ENCODE assay signal across 26 cellular contexts in genomic region chr2:11521730-11522129, GRCh38.
"Had no signal": no experiment of that assay in that cellular context is flagged by ENCODE, and none has a peak within 500 bp of the region (broad histone marks: within the 10 kb centered on the region; RNA-seq: fewer than 3 reads in every experiment).

No MANE protein-coding gene starts in this region.

- ATAC-seq: activated CD4-positive, alpha-beta T cell treated with anti-CD3 and anti-CD28 coated beads for 36 hours; activated CD8-positive, alpha-beta T cell treated with anti-CD3 and anti-CD28 coated beads, Interleukin-2, amount 10 ng/mL, durations not matched to agents 7 days and 5 days; body of pancreas; Right ventricle myocardium inferior had no signal

- H3K27ac Mint-ChIP-seq: activated CD4-positive, alpha-beta T cell treated with anti-CD3 and anti-CD28 coated beads for 36 hours; activated CD8-positive, alpha-beta T cell treated with anti-CD3 and anti-CD28 coated beads, Interleukin-2, amount 10 ng/mL, durations not matched to agents 7 days and 5 days; activated naive CD4-positive, alpha-beta T cell treated with anti-CD3 and anti-CD28 coated beads, Interleukin-2, amount 50 U/mL, for 24 hours had no signal

- H3K27me3 ChIP-seq: ascending aorta, body of pancreas, MG63 had no signal

- DNase-seq: activated CD4-positive, alpha-beta T cell treated with anti-CD3 and anti-CD28 coated beads for 36 hours; activated CD4-positive, alpha-beta T cell treated with anti-CD3 and anti-CD28 coated beads, Interleukin-2, amount 50 U/mL, for 1 hour; activated CD8-positive, alpha-beta memory T cell treated with anti-CD3 and anti-CD28 coated beads, Interleukin-2, amount 50 U/mL, for 48 hours; activated CD8-positive, alpha-beta T cell treated with anti-CD3 and anti-CD28 coated beads, Interleukin-2, amount 10 ng/mL, durations not matched to agents 7 days and 5 days; activated T-cell treated with anti-CD3 and anti-CD28 coated beads, Interleukin-2, amount 50 U/mL, for 1 hour; body of pancreas; MG63; MV-4-11; NCI-H1092 treated with DMSO at 0.1 percent for 48 hours; NCI-H1417 treated with DMSO at 0.1 percent for 48 hours; NCI-H1694; NCI-H2029; NCI-H2107; NCI-H2171 treated with DMSO at 0.1 percent for 48 hours; NCI-H226; NCI-H526; NCI-H82; RPMI8226; SK-N-SH; T-helper 1 cell had no signal

- H3K4me2 ChIP-seq: KMS-11, SK-N-SH had no signal

- H3K4me1 Mint-ChIP-seq: activated CD4-positive, alpha-beta T cell treated with anti-CD3 and anti-CD28 coated beads for 36 hours; activated naive CD4-positive, alpha-beta T cell treated with anti-CD3 and anti-CD28 coated beads, Interleukin-2, amount 50 U/mL, for 24 hours had no signal

- H3K27ac ChIP-seq: ascending aorta, body of pancreas, KMS-11, VCaP had no signal

- H3K4me3 ChIP-seq: ascending aorta, body of pancreas, MG63 had no signal

- H3K36me3 Mint-ChIP-seq: activated naive CD4-positive, alpha-beta T cell treated with anti-CD3 and anti-CD28 coated beads, Interleukin-2, amount 50 U/mL, for 24 hours had no signal

- H3K36me3 ChIP-seq: ascending aorta, MG63 had no signal

- FAIRE-seq: bronchial epithelial cell had no signal

- H3K4me1 ChIP-seq: ascending aorta, body of pancreas had no signal

- H3K4me3 Mint-ChIP-seq: activated CD4-positive, alpha-beta T cell treated with anti-CD3 and anti-CD28 coated beads for 36 hours; activated CD8-positive, alpha-beta T cell treated with anti-CD3 and anti-CD28 coated beads, Interleukin-2, amount 10 ng/mL, durations not matched to agents 7 days and 5 days; activated naive CD4-positive, alpha-beta T cell treated with anti-CD3 and anti-CD28 coated beads, Interleukin-2, amount 50 U/mL, for 24 hours had no signal

- H3K9ac ChIP-seq: KMS-11, SK-N-SH had no signal

- H3K9me3 ChIP-seq: ascending aorta, body of pancreas, MG63, SK-N-SH had no signal
